1 cellular context compared by ENCODE assay signal in genomic region chr9:86312959-86313358, GRCh38. TPM values are rescaled to one million over a fixed set of nuclear protein-coding genes. Genes with fewer than 3 reads are reported as not detected.
"Had no signal": no experiment of that assay in that cellular context is flagged by ENCODE, and none has a peak within 500 bp of the region (broad histone marks: within the 10 kb centered on the region; RNA-seq: fewer than 3 reads in every experiment).

No MANE protein-coding gene starts in this region.

RNA-seq across cellular contexts. Expression of gene C9orf153, which starts 53.5 kb away (rescaled TPM):
- total RNA-seq: M059J had no signal
